In the genomic region with DNA sequence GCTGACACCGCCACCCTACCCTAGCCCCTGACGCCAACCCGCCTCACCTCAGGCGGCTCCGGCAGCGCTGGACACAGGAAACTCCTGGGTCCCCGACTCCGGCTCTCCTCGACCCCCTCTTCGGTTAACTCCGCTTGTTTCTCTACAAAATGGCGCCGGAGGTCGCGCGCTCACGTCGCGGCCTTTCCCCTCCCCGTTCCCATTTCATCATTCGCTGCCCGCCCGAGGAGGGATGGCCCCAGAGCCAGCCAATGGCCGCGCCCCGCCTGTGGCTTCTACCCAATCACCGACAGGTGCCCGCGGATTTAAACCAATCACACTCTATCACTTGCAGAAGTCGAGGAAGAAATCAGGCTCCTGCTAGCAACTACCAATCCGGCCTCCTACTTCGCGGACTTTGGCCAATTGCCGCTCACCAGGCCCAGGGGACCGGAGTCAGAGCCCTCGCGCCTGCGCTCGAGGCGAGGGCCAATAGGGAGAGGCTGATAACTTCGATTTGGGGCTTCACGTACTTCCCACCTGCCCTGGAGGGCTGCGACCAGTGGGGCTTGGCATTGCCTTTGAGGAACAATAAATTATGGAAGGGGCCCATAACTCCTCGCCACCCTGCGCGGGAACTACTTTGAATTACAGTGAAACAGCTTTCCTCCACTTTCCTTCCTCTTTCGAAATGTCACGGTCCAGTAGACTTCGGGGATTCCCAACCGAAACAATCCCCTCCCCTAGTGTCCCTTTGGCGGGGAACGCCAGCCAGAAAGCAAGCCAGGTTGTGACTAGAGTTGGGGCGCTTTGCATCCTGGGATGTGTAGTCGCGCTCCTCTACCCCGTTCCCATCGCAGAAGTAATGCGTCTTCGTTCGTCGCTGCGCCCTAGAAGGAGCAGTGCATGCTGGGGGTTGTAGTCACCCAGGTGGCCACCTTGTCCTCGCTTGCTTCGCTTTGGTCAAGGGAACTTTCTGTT, we compare ENCODE assay signal across 8 cellular contexts. TPM values are rescaled to one million over a fixed set of nuclear protein-coding genes. Genes with fewer than 3 reads are reported as not detected.
DNase-seq lines count a peak whose midpoint lies in the region; ATAC-seq, FAIRE-seq and TF ChIP-seq lines count a peak whose summit lies in the region.

A gene (minus strand): TSS at position 146 of the 960 bp plus-strand sequence. CDS start 30,489 bp downstream, outside the sequence.

- 0% methylated on average over 63 to 64 of the region's 64 CpGs for WGBS in small intestine, 3 donors

- CTCF ChIA-PET in AG04449 (lab: Yijun Ruan, JAX) = interaction anchor here (0.7 kb wide), 1 partner anchor 238 kb away, joined by 3 read pairs; no protein-coding TSS in a partner anchor

- no peaks in the 10 kb centered on the region for H3K9me3 ChIP-seq in small intestine (ENCODE audit: control insufficient read depth, low read depth)

- FAIRE-seq in bronchial epithelial cell (lab: Jason Lieb, UNC) (no peak), small intestine (lab: Jason Lieb, UNC) (no peak)

- ATAC-seq in GM18907 (IDR thresholded peaks at IDR 0.05; ENCODE audit: unreplicated experiment) = peak; percentile 91
- peak; percentile 86 for ATAC-seq in HG03159 (IDR thresholded peaks at IDR 0.05; ENCODE audit: unreplicated experiment)

- DNase-seq in AG04449 (ENCODE audit: low read depth, low spot score) (peak; percentile 99), NCI-H2227 treated with DMSO at 0.1 percent for 48 hours (lab: John Stamatoyannopoulos, UW) (peak; percentile 96), bronchial epithelial cell (ENCODE audit: low read depth) (peak; percentile 97), iPS-NIHi11 (ENCODE audit: low spot score) (peak; percentile 93), small intestine (peak; percentile 100)

- H3K27ac ChIP-seq in small intestine (ENCODE audit: low read depth in 1 of 2, low read length in 1 of 2) = peak within 1 kb of the TSS; percentile 99 to 100

- H3K4me3 ChIP-seq in AG04449 (ENCODE audit: low read depth, low read length) (peak within 1 kb of the TSS; percentile 98), WI38 (ENCODE audit: low read depth, low read length) (peak within 1 kb of the TSS; percentile 98), bronchial epithelial cell (ENCODE audit: low read depth, low read length) (peak within 1 kb of the TSS; percentile 100), small intestine (ENCODE audit: low read depth in 1 of 2, low read length in 2 of 2) (peak within 1 kb of the TSS; percentile 91 to 98)

- H3K27me3 ChIP-seq in bronchial epithelial cell (ENCODE audit: control insufficient read depth, insufficient read depth, low read length) (no peaks in the 10 kb centered on the region), small intestine (ENCODE audit: control insufficient read depth in 2 of 2, insufficient read depth in 2 of 2, low read length in 2 of 2) (no peaks in the 10 kb centered on the region)

- H3K36me3 ChIP-seq in bronchial epithelial cell (ENCODE audit: control insufficient read depth, insufficient read depth, low read length) (no peaks in the 10 kb centered on the region), small intestine (ENCODE audit: control insufficient read depth in 2 of 2, insufficient read depth in 2 of 2, low read length in 2 of 2) (no peaks in the 10 kb centered on the region)

- POLR2A ChIA-PET in AG04449 (lab: Yijun Ruan, JAX) = interaction anchor here (1.0 to 1.4 kb wide), 2 partner anchors 11 to 12 kb away, joined by 3 to 4 read pairs; no protein-coding TSS in a partner anchor

- H3K4me1 ChIP-seq in small intestine (ENCODE audit: control insufficient read depth in 2 of 2, insufficient read depth in 1 of 2, low read depth in 1 of 2, low read length in 1 of 2) = no peaks in the 10 kb centered on the region

- TF ChIP-seq CTCF in AG04449 (IDR thresholded peaks at IDR 0.05; ENCODE audit: insufficient read depth, low read length, missing control alignments) = no peak
- TF ChIP-seq CTCF in WI38 (IDR thresholded peaks at IDR 0.05; ENCODE audit: low read depth, low read length) = no peak
- no peak for TF ChIP-seq CTCF in bronchial epithelial cell (IDR thresholded peaks at IDR 0.05; ENCODE audit: insufficient read depth, low read length, severe bottlenecking)

RNA-seq across cellular contexts. Expression of the gene that starts here (rescaled TPM):
- total RNA-seq in bronchial epithelial cell = 113 and 184 TPM in 2 replicates
- polyA plus RNA-seq in small intestine = 100 to 1,000 TPM in 2 of 3 donors, 10 to 100 TPM in 1; 79.4 to 106 (median 104) TPM

Comparison
In these comparisons a context has a peak if more than half of its experiments do, and no peak if none do; other contexts are left out.
1. Peak in every context shown above with its lines: DNase-seq, ATAC-seq, H3K4me3 ChIP-seq and H3K27ac ChIP-seq.